In genomic region chr14:100080206-100080605, GRCh38 we compare ENCODE assay signal across 1 cellular context.
TF ChIP-seq lines count a peak whose summit lies in the region.

No MANE protein-coding gene starts in this region.

TF ChIP-seq in GM12878, 131 proteins besides CTCF, POLR2A, EP300 and RAD21:
- TF ChIP-seq SUZ12 (IDR thresholded peaks at IDR 0.05; ENCODE audit: unreplicated experiment) (no peak), PKNOX1 (IDR thresholded peaks at IDR 0.05) (no peak), PML (IDR thresholded peaks at IDR 0.05; ENCODE audit: low read length) (no peak), ZNF622 (IDR thresholded peaks at IDR 0.05) (no peak), STAT1 (conservative IDR thresholded peaks at IDR 0.05) (no peak), ZNF592 (IDR thresholded peaks at IDR 0.05) (no peak), ZNF384 (IDR thresholded peaks at IDR 0.05; ENCODE audit: borderline replicate concordance, low read depth, low read length) (no peak), ZNF207 (IDR thresholded peaks at IDR 0.05; ENCODE audit: borderline replicate concordance) (no peak), JUNB (IDR thresholded peaks at IDR 0.05) (no peak), NFYA (IDR thresholded peaks at IDR 0.05; ENCODE audit: borderline replicate concordance, low read depth, low read length) (no peak), EED (IDR thresholded peaks at IDR 0.05; ENCODE audit: low read depth) (no peak)
- TF ChIP-seq, protein P1, sequence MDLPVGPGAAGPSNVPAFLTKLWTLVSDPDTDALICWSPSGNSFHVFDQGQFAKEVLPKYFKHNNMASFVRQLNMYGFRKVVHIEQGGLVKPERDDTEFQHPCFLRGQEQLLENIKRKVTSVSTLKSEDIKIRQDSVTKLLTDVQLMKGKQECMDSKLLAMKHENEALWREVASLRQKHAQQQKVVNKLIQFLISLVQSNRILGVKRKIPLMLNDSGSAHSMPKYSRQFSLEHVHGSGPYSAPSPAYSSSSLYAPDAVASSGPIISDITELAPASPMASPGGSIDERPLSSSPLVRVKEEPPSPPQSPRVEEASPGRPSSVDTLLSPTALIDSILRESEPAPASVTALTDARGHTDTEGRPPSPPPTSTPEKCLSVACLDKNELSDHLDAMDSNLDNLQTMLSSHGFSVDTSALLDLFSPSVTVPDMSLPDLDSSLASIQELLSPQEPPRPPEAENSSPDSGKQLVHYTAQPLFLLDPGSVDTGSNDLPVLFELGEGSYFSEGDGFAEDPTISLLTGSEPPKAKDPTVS (IDR thresholded peaks at IDR 0.05; ENCODE audit: low read depth, low read length): no peak
- TF ChIP-seq, protein P2, sequence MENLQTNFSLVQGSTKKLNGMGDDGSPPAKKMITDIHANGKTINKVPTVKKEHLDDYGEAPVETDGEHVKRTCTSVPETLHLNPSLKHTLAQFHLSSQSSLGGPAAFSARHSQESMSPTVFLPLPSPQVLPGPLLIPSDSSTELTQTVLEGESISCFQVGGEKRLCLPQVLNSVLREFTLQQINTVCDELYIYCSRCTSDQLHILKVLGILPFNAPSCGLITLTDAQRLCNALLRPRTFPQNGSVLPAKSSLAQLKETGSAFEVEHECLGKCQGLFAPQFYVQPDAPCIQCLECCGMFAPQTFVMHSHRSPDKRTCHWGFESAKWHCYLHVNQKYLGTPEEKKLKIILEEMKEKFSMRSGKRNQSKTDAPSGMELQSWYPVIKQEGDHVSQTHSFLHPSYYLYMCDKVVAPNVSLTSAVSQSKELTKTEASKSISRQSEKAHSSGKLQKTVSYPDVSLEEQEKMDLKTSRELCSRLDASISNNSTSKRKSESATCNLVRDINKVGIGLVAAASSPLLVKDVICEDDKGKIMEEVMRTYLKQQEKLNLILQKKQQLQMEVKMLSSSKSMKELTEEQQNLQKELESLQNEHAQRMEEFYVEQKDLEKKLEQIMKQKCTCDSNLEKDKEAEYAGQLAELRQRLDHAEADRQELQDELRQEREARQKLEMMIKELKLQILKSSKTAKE (IDR thresholded peaks at IDR 0.05; ENCODE audit: low read depth, poor library complexity, severe bottlenecking): no peak
